In the genomic region with DNA sequence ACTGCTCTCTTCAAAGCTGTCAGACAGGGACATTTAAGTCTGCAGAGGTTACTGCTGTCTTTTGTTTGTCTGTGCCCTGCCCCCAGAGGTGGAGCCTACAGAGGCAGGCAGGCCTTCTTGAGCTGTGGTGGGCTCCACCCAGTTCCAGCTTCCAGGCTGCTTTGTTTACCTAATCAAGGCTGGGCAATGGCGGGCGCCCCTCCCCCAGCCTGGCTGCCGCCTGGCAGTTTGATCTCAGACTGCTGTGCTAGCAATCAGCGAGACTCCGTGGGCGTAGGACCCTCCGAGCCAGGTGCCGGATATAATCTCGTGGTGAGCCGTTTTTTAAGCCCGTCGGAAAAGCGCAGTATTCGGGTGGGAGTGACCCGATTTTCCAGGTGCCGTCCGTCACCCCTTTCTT, we compare ENCODE assay signal across 5 cellular contexts.
A peak's percentile ranks its signal among the peaks of the same experiment; 100 is the strongest.
DNase-seq lines count a peak whose midpoint lies in the region; FAIRE-seq and TF ChIP-seq lines count a peak whose summit lies in the region.
"Not testable (repeated sequence)": the region's sequence is repeated elsewhere in the genome, so short reads cannot be mapped to it uniquely, and the experiment has no call there.

No MANE protein-coding gene starts in this region.

- not testable (repeated sequence) for H3K27me3 Mint-ChIP-seq in neural crest cell (ENCODE audit: low read depth)

- not testable (repeated sequence) for H3K79me2 ChIP-seq in PC-9 (ENCODE audit: low read depth); H1 (ENCODE audit: control insufficient read depth in 1 of 2, insufficient read depth in 2 of 2, low read length in 2 of 2)

- peak overlapping the region; percentile 69; the same call in 1 of the 2 replicates for H2AFZ ChIP-seq in PC-9
- H2AFZ ChIP-seq in H1 (ENCODE audit: low read length), result not testable (repeated sequence)

- H3K4me1 Mint-ChIP-seq in neural crest cell, result not testable (repeated sequence)

- H2BK20ac ChIP-seq in H1 (ENCODE audit: low read length), result not testable (repeated sequence)

- H3K9me3 ChIP-seq in ES-I3 (ENCODE audit: control insufficient read depth, insufficient read depth, low read length); HUES6 (ENCODE audit: control insufficient read depth, insufficient read depth, low read depth, low read length); PC-9 (ENCODE audit: insufficient read depth, low read depth); H1 (ENCODE audit: insufficient read depth in 2 of 2, low read depth in 1 of 2, low read length in 1 of 2): not testable (repeated sequence)

- WGBS in H1 (ENCODE audit: extremely low coverage in 1 of 2, insufficient coverage in 1 of 2, insufficient read length in 1 of 2, insufficient replicate concordance in 2 of 2, low coverage in 1 of 2, low lambda C conversion rate in 2 of 2, missing lambda C conversion rate in 1 of 2), 2 experiments, result 76% methylated on average over 8 of the region's 17 CpGs; no CpG with 5 or more reads in 1 of the 2 experiments

- H4K20me1 ChIP-seq in PC-9 (ENCODE audit: insufficient read depth); H1 (replicated peaks in 1 of 2; ENCODE audit: control insufficient read depth in 1 of 2, insufficient read depth in 2 of 2, low read length in 2 of 2): not testable (repeated sequence)

- H3K4me2 ChIP-seq in PC-9, result peak overlapping the region; percentile 53
- H3K4me2 ChIP-seq in H1 (ENCODE audit: insufficient read depth in 1 of 2, low read depth in 2 of 2, low read length in 2 of 2), result not testable (repeated sequence)

- not testable (repeated sequence) for H2BK15ac ChIP-seq in H1 (ENCODE audit: low read length)

- H3K27ac Mint-ChIP-seq in neural crest cell (ENCODE audit: unreplicated experiment), result peak overlapping the region; percentile 27

- H3K4me3 ChIP-seq in HUES6 (ENCODE audit: low read depth, low read length) (peak overlapping the region; percentile 32), PC-9 (peak overlapping the region; percentile 52)
- not testable (repeated sequence) for H3K4me3 ChIP-seq in H1 (ENCODE audit: extremely low read depth in 1 of 4, insufficient read depth in 2 of 4, low read depth in 3 of 4, low read length in 4 of 4)

- not testable (repeated sequence) for H3K27me3 ChIP-seq in HUES6 (ENCODE audit: control insufficient read depth, insufficient read depth, low read length); PC-9 (ENCODE audit: insufficient read depth, low read depth); H1 (replicated peaks in 1 of 4; ENCODE audit: control insufficient read depth in 3 of 4, extremely low read depth in 1 of 4, insufficient read depth in 3 of 4, low read length in 3 of 4)

- not testable (repeated sequence) for H3K18ac ChIP-seq in H1 (ENCODE audit: extremely low read depth, low read length)

- not testable (repeated sequence) for H3K79me1 ChIP-seq in H1 (ENCODE audit: low read depth, low read length)

- H3F3A ChIP-seq in PC-9 (ENCODE audit: insufficient read depth, low read depth), result not testable (repeated sequence)

- peak overlapping the region; percentile 20; the same call in 1 of the 2 replicates for H3K9ac ChIP-seq in ES-I3 (ENCODE audit: low read depth, low read length)
- not testable (repeated sequence) for H3K9ac ChIP-seq in HUES6 (ENCODE audit: low read length); H1 (replicated peaks in 1 of 4; ENCODE audit: extremely low read depth in 1 of 4, low read depth in 3 of 4, low read length in 3 of 4)

- TF ChIP-seq RAD21 in H1 (IDR thresholded peaks at IDR 0.05 in 1 of 2, conservative IDR thresholded peaks at IDR 0.05 in 1 of 2; ENCODE audit: low read depth in 2 of 2, low read length in 2 of 2), result not testable (repeated sequence)

- intact Hi-C loops in PC-9 (cut with micrococcal nuclease; ENCODE audit: unreplicated experiment), result not testable (repeated sequence)

- H2BK12ac ChIP-seq in H1 (ENCODE audit: low read depth, low read length), result not testable (repeated sequence)

- H3K36me3 ChIP-seq in ES-I3 (ENCODE audit: insufficient read depth, low read length); HUES6 (ENCODE audit: control insufficient read depth, insufficient read depth, low read length); PC-9 (ENCODE audit: low read depth); H1 (ENCODE audit: control insufficient read depth in 2 of 4, insufficient read depth in 4 of 4, low read length in 3 of 4): not testable (repeated sequence)

- POLR2A ChIA-PET in PC-9 (lab: Charles Lee; ENCODE audit: unreplicated experiment); H1 (lab: Charles Lee; ENCODE audit: partially characterized antibody): not testable (repeated sequence)

- not testable (repeated sequence) for H3K4ac ChIP-seq in H1 (replicated peaks; ENCODE audit: insufficient read length, low read depth, low read length)

- not testable (repeated sequence) for H4K5ac ChIP-seq in H1 (ENCODE audit: insufficient read length, low read depth, low read length)

- not testable (repeated sequence) for H4K8ac ChIP-seq in H1 (ENCODE audit: extremely low read depth, insufficient read depth, low read length)

- not testable (repeated sequence) for H4K91ac ChIP-seq in H1 (replicated peaks; ENCODE audit: insufficient read length, low read length)

- H3K27ac ChIP-seq in HUES6 (ENCODE audit: low read depth, low read length); PC-9; H1 (ENCODE audit: low read depth, low read length): not testable (repeated sequence)

- not testable (repeated sequence) for H3K56ac ChIP-seq in H1 (replicated peaks; ENCODE audit: insufficient read length, low read depth, low read length)

- TF ChIP-seq POLR2A in H1 (IDR thresholded peaks at IDR 0.05; ENCODE audit: control extremely low read depth in 1 of 2, low read depth in 2 of 2, low read length in 2 of 2), result not testable (repeated sequence)

- not testable (repeated sequence) for H3K36me3 Mint-ChIP-seq in neural crest cell (ENCODE audit: low read depth)

- FAIRE-seq in H1 (lab: Jason Lieb, UNC), result not testable (repeated sequence)

- not testable (repeated sequence) for H3K9me3 Mint-ChIP-seq in neural crest cell

- not testable (repeated sequence) for H3K23ac ChIP-seq in H1 (ENCODE audit: insufficient read length)

- not testable (repeated sequence) for TF ChIP-seq EP300 in H1 (IDR thresholded peaks at IDR 0.05; ENCODE audit: borderline replicate concordance in 1 of 2, low read depth in 2 of 2, low read length in 2 of 2)

- not testable (repeated sequence) for H3K14ac ChIP-seq in H1 (ENCODE audit: insufficient read length)

- DNase-seq in PC-9 (peak in 1 of 2 experiments; percentile 56), H1 (ENCODE audit: low read depth in 1 of 2, low spot score in 2 of 2) (peak in 1 of 2 experiments; percentile 61), neural crest cell (ENCODE audit: low read depth, low spot score) (peak; percentile 2)

- not testable (repeated sequence) for TF ChIP-seq CTCF in PC-9 (conservative IDR thresholded peaks at IDR 0.05); H1 (IDR thresholded peaks at IDR 0.05; ENCODE audit: control extremely low read depth in 1 of 3, insufficient read depth in 1 of 3, low read depth in 1 of 3, low read length in 3 of 3); neural crest cell (conservative IDR thresholded peaks at IDR 0.05)

- H3K23me2 ChIP-seq in H1 (ENCODE audit: low read depth, low read length), result not testable (repeated sequence)

- not testable (repeated sequence) for H2AK5ac ChIP-seq in H1 (ENCODE audit: low read depth, low read length)

- H3K9me2 ChIP-seq in PC-9 (ENCODE audit: insufficient read depth), result not testable (repeated sequence)

- H2BK5ac ChIP-seq in H1 (ENCODE audit: low read depth, low read length), result not testable (repeated sequence)

- peak overlapping the region; percentile 62 for H3K4me3 Mint-ChIP-seq in neural crest cell

- CTCF ChIA-PET in PC-9 (lab: Charles Lee); H1 (lab: Charles Lee; ENCODE audit: partially characterized antibody): not testable (repeated sequence)

- not testable (repeated sequence) for H3K4me1 ChIP-seq in ES-I3 (ENCODE audit: insufficient read depth, low read length); HUES6 (ENCODE audit: control insufficient read depth, insufficient read depth, low read length); PC-9 (replicated peaks; ENCODE audit: insufficient read depth); H1 (replicated peaks in 1 of 4; ENCODE audit: control insufficient read depth in 3 of 4, insufficient read depth in 4 of 4, low read length in 3 of 4)

- not testable (repeated sequence) for H2BK120ac ChIP-seq in H1 (replicated peaks; ENCODE audit: low read depth, low read length)

- not testable (repeated sequence) for BruUV-seq in PC-9 (replicated peaks; lab: Mats Ljungman, UMichigan)

TF ChIP-seq in H1, 55 proteins besides CTCF, POLR2A, EP300 and RAD21:
- TF ChIP-seq ASH2L (IDR thresholded peaks at IDR 0.05; ENCODE audit: low read length), result peak; percentile 26
